In the genomic region with DNA sequence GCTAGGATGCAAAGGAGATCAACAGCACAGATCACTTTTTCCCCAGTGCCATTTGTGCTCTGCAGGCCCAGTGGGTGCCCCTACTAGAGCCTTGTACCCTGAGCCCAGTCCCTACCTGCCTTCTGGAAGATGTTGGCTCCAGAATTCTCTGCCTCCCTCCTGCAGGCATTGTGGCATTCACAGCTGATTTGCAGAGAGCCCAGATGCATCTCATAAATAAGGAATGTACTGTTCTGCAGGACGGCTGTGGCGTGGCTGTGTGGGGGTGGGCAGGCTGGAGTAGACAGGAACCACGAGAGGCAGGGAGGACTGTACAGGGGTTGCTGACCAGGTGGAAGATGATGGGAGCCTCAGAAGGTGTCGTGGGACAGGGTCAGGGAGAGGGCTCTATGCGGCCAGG, we compare ENCODE assay signal across 1 cellular context.
TF ChIP-seq lines count a peak whose summit lies in the region.

No MANE protein-coding gene starts in this region.

TF ChIP-seq in IMR-90, 13 proteins besides CTCF, POLR2A, EP300 and RAD21:
- TF ChIP-seq MAZ (IDR thresholded peaks at IDR 0.05; ENCODE audit: borderline replicate concordance, low read depth, low read length) (no peak), USF2 (IDR thresholded peaks at IDR 0.05; ENCODE audit: low read depth, low read length) (no peak), FOS (IDR thresholded peaks at IDR 0.05; ENCODE audit: low read depth, low read length) (no peak), BHLHE40 (IDR thresholded peaks at IDR 0.05; ENCODE audit: low read depth, low read length) (no peak), NFE2L2 (IDR thresholded peaks at IDR 0.05; ENCODE audit: low read depth, low read length) (no peak), MXI1 (IDR thresholded peaks at IDR 0.05; ENCODE audit: borderline replicate concordance, low read depth, low read length) (no peak), RCOR1 (IDR thresholded peaks at IDR 0.05; ENCODE audit: insufficient replicate concordance, low read length) (no peak), CHD1 (IDR thresholded peaks at IDR 0.05; ENCODE audit: low read depth, low read length) (no peak)
- TF ChIP-seq, protein P1, sequence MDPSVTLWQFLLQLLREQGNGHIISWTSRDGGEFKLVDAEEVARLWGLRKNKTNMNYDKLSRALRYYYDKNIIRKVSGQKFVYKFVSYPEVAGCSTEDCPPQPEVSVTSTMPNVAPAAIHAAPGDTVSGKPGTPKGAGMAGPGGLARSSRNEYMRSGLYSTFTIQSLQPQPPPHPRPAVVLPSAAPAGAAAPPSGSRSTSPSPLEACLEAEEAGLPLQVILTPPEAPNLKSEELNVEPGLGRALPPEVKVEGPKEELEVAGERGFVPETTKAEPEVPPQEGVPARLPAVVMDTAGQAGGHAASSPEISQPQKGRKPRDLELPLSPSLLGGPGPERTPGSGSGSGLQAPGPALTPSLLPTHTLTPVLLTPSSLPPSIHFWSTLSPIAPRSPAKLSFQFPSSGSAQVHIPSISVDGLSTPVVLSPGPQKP (IDR thresholded peaks at IDR 0.05; ENCODE audit: borderline replicate concordance, low read depth, low read length) = no peak
